9 cellular contexts compared by ENCODE assay signal in genomic region chrX:15953801-15954200, GRCh38.
"Had no signal": no experiment of that assay in that cellular context is flagged by ENCODE, and none has a peak within 500 bp of the region (broad histone marks: within the 10 kb centered on the region; RNA-seq: fewer than 3 reads in every experiment).

No MANE protein-coding gene starts in this region.

- H3K36me3 Mint-ChIP-seq: IgD-negative memory B cell had no signal

- DNase-seq: IMR-90, KBM-7, KG1 had no signal

- H3K27ac ChIP-seq: HL-60, KMS-11 had no signal

- ATAC-seq: HepG2, K562 had no signal

- H3K27ac Mint-ChIP-seq: IgD-negative memory B cell had no signal

- H3K4me2 ChIP-seq: KMS-11 had no signal

- H3K9ac ChIP-seq: KMS-11 had no signal

- FAIRE-seq: HepG2, HTR-8/SVneo, K562 had no signal

- H3K9me3 Mint-ChIP-seq: IgD-negative memory B cell had no signal

- H3K4me3 Mint-ChIP-seq: IgD-negative memory B cell had no signal

- H3K4me3 ChIP-seq: K562 had no signal
